ENCODE assay signal across 15 cellular contexts in the genomic region with DNA sequence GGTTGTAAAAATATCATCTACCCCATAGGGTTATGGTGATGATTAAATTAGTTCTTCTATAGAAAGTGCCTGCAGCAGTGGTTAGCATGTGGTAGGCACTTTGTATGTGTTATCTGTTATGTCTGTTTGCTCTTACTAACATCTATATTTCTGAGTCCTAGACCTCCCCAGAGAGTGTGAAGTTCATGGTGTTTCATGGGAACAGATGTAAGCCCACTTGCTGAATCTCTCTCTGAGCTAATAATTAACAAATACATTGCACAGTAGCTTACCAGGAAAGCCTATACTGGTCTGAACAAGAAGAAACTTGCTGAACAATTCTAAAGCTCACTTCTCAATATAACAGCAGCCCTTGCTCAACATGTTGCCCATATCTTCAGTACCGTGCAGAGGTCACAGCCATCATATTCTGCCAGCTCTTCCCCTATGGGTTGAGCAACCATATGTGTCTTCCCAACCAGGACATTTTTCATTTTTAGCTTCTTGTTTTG.
DNase-seq lines count a peak whose midpoint lies in the region; ATAC-seq and TF ChIP-seq lines count a peak whose summit lies in the region.
"Had no signal": no experiment of that assay in that cellular context is flagged by ENCODE, and none has a peak within 500 bp of the region (broad histone marks: within the 10 kb centered on the region; RNA-seq: fewer than 3 reads in every experiment).

No MANE protein-coding gene starts in this region.

- H3K4me3 ChIP-seq in KMS-11 (IDR thresholded peaks at IDR 0.05; ENCODE audit: insufficient read depth, low read depth, low read length): no peak overlapping the region
- H3K4me3 ChIP-seq in mucosa of descending colon: no peak overlapping the region

- no peak overlapping the region; the same call in 1 of the 2 replicates for H2AFZ ChIP-seq in KMS-11 (ENCODE audit: low read depth)

- no peak for DNase-seq in mucosa of descending colon
- no peak for DNase-seq in NAMALWA (ENCODE audit: low spot score)
- no peak for DNase-seq in T-helper 9 cell
- no peak for DNase-seq in NCI-H226
- DNase-seq: activated CD4-positive, alpha-beta memory T cell treated with anti-CD3 and anti-CD28 coated beads, Interleukin-2, amount 10 ng/mL, durations not matched to agents 7 days and 5 days; activated effector memory CD4-positive, alpha-beta T cell treated with anti-CD3 and anti-CD28 coated beads, Interleukin-2, amount 50 U/mL, for 16 hours; GDM1; left ventricle myocardium superior; MM.1S; natural killer cell; NCI-H510A treated with DMSO at 0.1 percent for 48 hours had no signal

- no peaks in the 10 kb centered on the region for H3K36me3 ChIP-seq in KMS-11 (ENCODE audit: insufficient read depth)
- no peaks in the 10 kb centered on the region for H3K36me3 ChIP-seq in mucosa of descending colon (ENCODE audit: low read depth)

- no peaks in the 10 kb centered on the region for H3K27me3 ChIP-seq in KMS-11 (ENCODE audit: insufficient read depth, low read depth)

- H3K9ac ChIP-seq in KMS-11: no peak overlapping the region

- H4K20me1 ChIP-seq in KMS-11 (ENCODE audit: insufficient read depth): no peaks in the 10 kb centered on the region

- intact Hi-C loops in mucosa of descending colon (cut with DNase I, micrococcal nuclease): no loop called here

- no peak overlapping the region for H3K27ac ChIP-seq in KMS-11

- ATAC-seq in GM19023 (IDR thresholded peaks at IDR 0.05; ENCODE audit: unreplicated experiment): peak; percentile 57
- ATAC-seq in HG02623 (IDR thresholded peaks at IDR 0.05; ENCODE audit: unreplicated experiment): peak; percentile 38
- ATAC-seq in mucosa of descending colon: peak; percentile 31
- ATAC-seq: HCT116, left ventricle myocardium superior, natural killer cell had no signal

- H3K4me1 ChIP-seq in KMS-11 (ENCODE audit: low read depth, poor library complexity, severe bottlenecking): peaks cover 70% of the 10 kb centered on the region
- H3K4me1 ChIP-seq in mucosa of descending colon (ENCODE audit: low read depth): no peaks in the 10 kb centered on the region

- H3K4me2 ChIP-seq in KMS-11: peak overlapping the region; percentile 6; the same call in 1 of the 2 replicates

- no peaks in the 10 kb centered on the region for H3K79me2 ChIP-seq in KMS-11 (ENCODE audit: insufficient read depth, low read depth)

- no peaks in the 10 kb centered on the region for H3K9me3 ChIP-seq in mucosa of descending colon

- TF ChIP-seq CTCF in KMS-11 (conservative IDR thresholded peaks at IDR 0.05; ENCODE audit: low read depth, low read length): no peak
- no peak for TF ChIP-seq CTCF in mucosa of descending colon (IDR thresholded peaks at IDR 0.05)
